29 cellular contexts compared by ENCODE assay signal in the genomic region with DNA sequence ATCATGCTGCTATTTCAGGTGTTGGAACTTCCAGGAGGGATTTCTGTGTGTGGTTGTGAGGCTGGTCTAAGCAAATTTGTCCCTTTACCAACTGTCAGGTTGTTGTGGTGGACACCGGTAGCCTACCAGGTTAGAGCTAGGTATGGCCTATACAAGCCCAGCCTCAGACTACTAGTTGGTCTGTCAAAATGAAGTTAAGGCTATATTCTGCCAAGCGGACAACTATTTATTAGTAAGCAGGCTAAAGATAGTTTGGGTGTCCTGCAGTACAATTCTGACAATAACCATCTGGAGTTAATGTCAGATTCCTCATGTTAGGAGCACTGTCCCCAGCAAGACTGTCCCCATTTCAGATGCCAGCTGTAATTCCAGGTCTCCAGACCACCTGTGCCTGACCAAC. TPM values are rescaled to one million over a fixed set of nuclear protein-coding genes. Genes with fewer than 3 reads are reported as not detected.
"Had no signal": no experiment of that assay in that cellular context is flagged by ENCODE, and none has a peak within 500 bp of the region (broad histone marks: within the 10 kb centered on the region; RNA-seq: fewer than 3 reads in every experiment).

No MANE protein-coding gene starts in this region.

- H3K9me3 ChIP-seq: body of pancreas, colonic mucosa, stomach, thyroid gland, upper lobe of left lung, vagina had no signal

- H3K9me3 Mint-ChIP-seq: T-cell had no signal

- H3K4me1 Mint-ChIP-seq: nephron had no signal

- H3K27me3 ChIP-seq: body of pancreas, colonic mucosa, thyroid gland, upper lobe of left lung, vagina had no signal

- H3K4me3 Mint-ChIP-seq: activated T-helper 17 cell treated with anti-CD3 and anti-CD28 coated beads, Interleukin-2, amount 50 U/mL, for 72 hours; nephron; T-cell had no signal

- H3K36me3 ChIP-seq: colonic mucosa, stomach, thyroid gland, upper lobe of left lung, vagina had no signal

- H3K4me1 ChIP-seq: body of pancreas, colonic mucosa, stomach, thyroid gland, vagina had no signal

- DNase-seq: activated CD4-positive, alpha-beta T cell treated with anti-CD3 and anti-CD28 coated beads for 4 hours; activated CD4-positive, alpha-beta T cell treated with anti-CD3 and anti-CD28 coated beads, Interleukin-2, amount 50 U/mL, for 48 hours; activated CD4-positive, CD25-positive, alpha-beta regulatory T cell; activated CD8-positive, alpha-beta memory T cell treated with anti-CD3 and anti-CD28 coated beads for 24 hours; activated gamma-delta T cell treated with Interleukin-2 at 50 U/mL for 16 hours; activated naive CD4-positive, alpha-beta T cell treated with anti-CD3 and anti-CD28 coated beads, Interleukin-2, amount 50 U/mL, for 16 hours; anterior cingulate cortex; body of pancreas; cerebellar nuclear complex; colonic mucosa; effector CD8-positive, alpha-beta T cell; hippocampal formation; left cardiac atrium; midbrain; posterior cingulate gyrus; stimulated activated CD4-positive, alpha-beta T cell treated with anti-CD3 and anti-CD28 coated beads, Interleukin-12 subunit alpha, Interleukin-12 subunit beta, amount 100 ng/mL, for 4 hours; stimulated activated CD4-positive, alpha-beta T cell treated with anti-CD3 and anti-CD28 coated beads, Interleukin-4, amount 100 ng/mL, for 1 hour; stomach; T-cell; thyroid gland; upper lobe of left lung had no signal

- H3K36me3 Mint-ChIP-seq: T-cell had no signal

- H3K4me3 ChIP-seq: body of pancreas, colonic mucosa, skin epidermis, stomach, thyroid gland, upper lobe of left lung, vagina had no signal

- H3K27ac Mint-ChIP-seq: activated T-helper 17 cell treated with anti-CD3 and anti-CD28 coated beads, Interleukin-2, amount 50 U/mL, for 72 hours had no signal

- ATAC-seq: activated T-helper 17 cell treated with anti-CD3 and anti-CD28 coated beads, Interleukin-2, amount 50 U/mL, for 72 hours; body of pancreas; sciatic nerve; T-cell had no signal

- H3K27ac ChIP-seq: body of pancreas, colonic mucosa, epithelial cell of prostate, skin epidermis, thyroid gland, upper lobe of left lung, vagina had no signal

RNA-seq across cellular contexts. Expression of a gene that starts 13.9 kb away (rescaled TPM):
- total RNA-seq: body of pancreas, osteoblast, T-cell had no signal
- polyA plus RNA-seq: keratinocyte had no signal
